In genomic region chr12:53276511-53276910, GRCh38 we compare ENCODE assay signal across 12 cellular contexts. TPM values are rescaled to one million over a fixed set of nuclear protein-coding genes. Genes with fewer than 3 reads are reported as not detected.
DNase-seq lines count a peak whose midpoint lies in the region; ATAC-seq and TF ChIP-seq lines count a peak whose summit lies in the region.
"Had no signal": no experiment of that assay in that cellular context is flagged by ENCODE, and none has a peak within 500 bp of the region (broad histone marks: within the 10 kb centered on the region; RNA-seq: fewer than 3 reads in every experiment).

No MANE protein-coding gene starts in this region.

- H2AFZ ChIP-seq in IMR-90 (replicated peaks; ENCODE audit: low read length, poor library complexity) (no peak overlapping the region), mesenchymal stem cell (ENCODE audit: low read depth, low read length) (no peak overlapping the region)
- H2AFZ ChIP-seq: GM23338 had no signal

- no peak overlapping the region for H3K23ac ChIP-seq in IMR-90 (ENCODE audit: low read depth, low read length)
- no peak overlapping the region for H3K23ac ChIP-seq in mesenchymal stem cell (ENCODE audit: low read length in 2 of 2)

- H3K9me3 ChIP-seq in IMR-90 (ENCODE audit: control insufficient read depth, insufficient read depth, low read length) = no peaks in the 10 kb centered on the region
- H3K9me3 ChIP-seq in Panc1 (ENCODE audit: control insufficient read depth, insufficient read depth, low read depth, low read length) = no peaks in the 10 kb centered on the region
- H3K9me3 ChIP-seq in mesenchymal stem cell (ENCODE audit: control insufficient read depth, low read length) = no peaks in the 10 kb centered on the region

- H4K8ac ChIP-seq in IMR-90 (ENCODE audit: low read depth in 2 of 2, low read length in 2 of 2) (no peak overlapping the region), mesenchymal stem cell (ENCODE audit: low read length) (no peak overlapping the region)

- H4K20me1 ChIP-seq in IMR-90 (ENCODE audit: insufficient read depth, low read length) = no peaks in the 10 kb centered on the region

- TF ChIP-seq CTCF in IMR-90 (conservative IDR thresholded peaks at IDR 0.05; ENCODE audit: low read depth, low read length) = no peak
- TF ChIP-seq CTCF in Panc1 (IDR thresholded peaks at IDR 0.05) = no peak

- no peaks in the 10 kb centered on the region for H3K4me1 ChIP-seq in IMR-90 (ENCODE audit: control insufficient read depth, insufficient read depth, low read length)
- no peaks in the 10 kb centered on the region for H3K4me1 ChIP-seq in Panc1 (ENCODE audit: control insufficient read depth, insufficient read depth, low read length)
- peaks cover 3% of the 10 kb centered on the region for H3K4me1 ChIP-seq in mesenchymal stem cell (ENCODE audit: control insufficient read depth, insufficient read depth, low read depth, low read length)

- no peaks in the 10 kb centered on the region for H3K9me1 ChIP-seq in IMR-90 (ENCODE audit: insufficient read depth, low read length)

- intact Hi-C loops in IMR-90 (cut with micrococcal nuclease) (no loop called here), Panc1 (cut with micrococcal nuclease; ENCODE audit: unreplicated experiment) (no loop called here)

- H2BK15ac ChIP-seq in IMR-90 (ENCODE audit: low read depth, low read length) = no peak overlapping the region
- no peak overlapping the region for H2BK15ac ChIP-seq in mesenchymal stem cell (ENCODE audit: low read depth, poor library complexity, severe bottlenecking)

- no peak for DNase-seq in IMR-90
- DNase-seq in Panc1 (ENCODE audit: low read depth, low spot score) = no peak
- no peak for DNase-seq in mesenchymal stem cell
- DNase-seq: C1 segment of cervical spinal cord; Calu3; CD4-positive, alpha-beta T cell; DMS 273 treated with DMSO at 0.1 percent for 48 hours; H7; KBM-7 had no signal

- H3K79me1 ChIP-seq in IMR-90 (ENCODE audit: low read depth in 1 of 2, low read length in 2 of 2) (peaks cover 7 to 23% of the 10 kb centered on the region in 2 experiments; a peak in 3 of 4 replicates), mesenchymal stem cell (replicated peaks; ENCODE audit: low read length, poor library complexity, severe bottlenecking) (peaks cover 14% of the 10 kb centered on the region)

- H3K27ac ChIP-seq in IMR-90 (ENCODE audit: insufficient read depth, low read length) = no peak overlapping the region
- no peak overlapping the region for H3K27ac ChIP-seq in Panc1 (ENCODE audit: low read length)
- H3K27ac ChIP-seq in mesenchymal stem cell (ENCODE audit: low read length, poor library complexity, severe bottlenecking) = no peak overlapping the region

- TF ChIP-seq POLR2A in IMR-90 (IDR thresholded peaks at IDR 0.05; ENCODE audit: low read depth, low read length) = no peak

- H2BK5ac ChIP-seq in IMR-90 (ENCODE audit: low read depth, low read length, poor library complexity, severe bottlenecking) = no peak overlapping the region
- no peak overlapping the region for H2BK5ac ChIP-seq in mesenchymal stem cell (ENCODE audit: low read depth, low read length, poor library complexity, severe bottlenecking)

- no peak overlapping the region for H3K9ac ChIP-seq in IMR-90 (ENCODE audit: low read depth, low read length)
- H3K9ac ChIP-seq in mesenchymal stem cell (ENCODE audit: low read length) = no peak overlapping the region

- in situ Hi-C loops in IMR-90 (cut with MboI; ENCODE audit: low sequenced_read_pairs) (no loop called here), Panc1 (cut with HindIII; ENCODE audit: low pct_unique_long_range_greater_than_20kb, low sequenced_read_pairs) (no loop called here)

- H3K4me3 ChIP-seq in IMR-90 (ENCODE audit: insufficient read depth, low read depth, low read length) (no peak overlapping the region), Panc1 (ENCODE audit: low read depth in 2 of 2, low read length in 2 of 2) (no peak overlapping the region), mesenchymal stem cell (ENCODE audit: insufficient read depth in 1 of 2, low read depth in 1 of 2, low read length in 2 of 2) (no peak overlapping the region)
- H3K4me3 ChIP-seq: GM23338 had no signal

- no peak overlapping the region for H3K4ac ChIP-seq in IMR-90 (ENCODE audit: low read depth, low read length)
- H3K4ac ChIP-seq in mesenchymal stem cell (ENCODE audit: low read depth in 1 of 2, low read length in 2 of 2) = no peak overlapping the region

- H2BK12ac ChIP-seq in mesenchymal stem cell (ENCODE audit: low read length in 2 of 2) = no peak overlapping the region

- H2BK120ac ChIP-seq in IMR-90 (ENCODE audit: low read depth, low read length) = no peak overlapping the region
- H2BK120ac ChIP-seq in mesenchymal stem cell (ENCODE audit: low read depth, low read length) = no peak overlapping the region

- no peak for TF ChIP-seq RAD21 in IMR-90 (IDR thresholded peaks at IDR 0.05; ENCODE audit: low read length)

- 97% methylated on average over 6 of the region's 11 CpGs; no CpG with 5 or more reads in 1 of the 2 experiments for WGBS in IMR-90 (ENCODE audit: extremely low coverage in 2 of 2, insufficient read length in 1 of 2), 2 experiments
- WGBS in mesenchymal stem cell = 98% methylated on average over 11 of the region's 11 CpGs

- H2AK5ac ChIP-seq in IMR-90 (ENCODE audit: low read depth, low read length) = no peak overlapping the region
- no peak overlapping the region for H2AK5ac ChIP-seq in mesenchymal stem cell (ENCODE audit: low read length, severe bottlenecking)

- H2AK9ac ChIP-seq in IMR-90 (replicated peaks; ENCODE audit: low read depth, low read length, poor library complexity) = peak overlapping the region; percentile 55

- POLR2A ChIA-PET in IMR-90 (lab: Charles Lee; ENCODE audit: unreplicated experiment) = interaction anchor here (0.5 kb wide), 1 partner anchor 22 kb away, joined by 3 read pairs; no protein-coding TSS in a partner anchor
- POLR2A ChIA-PET in Panc1 (lab: Charles Lee) = no interaction called here

- H3K4me2 ChIP-seq in IMR-90 (ENCODE audit: low read depth, low read length) = no peak overlapping the region
- no peak overlapping the region for H3K4me2 ChIP-seq in mesenchymal stem cell (ENCODE audit: low read length, poor library complexity, severe bottlenecking)
- H3K4me2 ChIP-seq: GM23338 had no signal

- dilution Hi-C loops in IMR-90 (cut with HindIII; ENCODE audit: low sequenced_read_pairs, unreplicated experiment) = no loop called here

- H3K14ac ChIP-seq in IMR-90 (replicated peaks; ENCODE audit: low read depth, low read length) (no peak overlapping the region), mesenchymal stem cell (ENCODE audit: low read length in 2 of 2) (no peak overlapping the region)

- CTCF ChIA-PET in IMR-90 (lab: Yijun Ruan, JAX) (no interaction called here), Panc1 (lab: Charles Lee) (no interaction called here)

- no peak overlapping the region for H4K5ac ChIP-seq in IMR-90 (ENCODE audit: low read depth, low read length)

- no TSS peak for BruUV-seq in IMR-90 (replicated peaks; lab: Mats Ljungman, UMichigan)
- TSS peak; percentile 59 for BruUV-seq in Panc1 (replicated peaks; lab: Mats Ljungman, UMichigan)

- no peak overlapping the region for H2BK20ac ChIP-seq in IMR-90 (ENCODE audit: low read depth, low read length)

- ATAC-seq in IMR-90 (ENCODE audit: low read depth) = no peak
- ATAC-seq in Panc1 = no peak
- no peak for ATAC-seq in GM21515 (IDR thresholded peaks at IDR 0.05; ENCODE audit: unreplicated experiment)
- ATAC-seq in HG03571 (IDR thresholded peaks at IDR 0.05; ENCODE audit: unreplicated experiment) = no peak
- ATAC-seq: GM23338 had no signal

- H3K27me3 ChIP-seq in IMR-90 (ENCODE audit: control insufficient read depth, insufficient read depth, low read length) = no peaks in the 10 kb centered on the region
- no peaks in the 10 kb centered on the region for H3K27me3 ChIP-seq in Panc1 (ENCODE audit: control insufficient read depth, insufficient read depth, low read length)
- no peaks in the 10 kb centered on the region for H3K27me3 ChIP-seq in mesenchymal stem cell (ENCODE audit: control insufficient read depth in 1 of 2, insufficient read depth in 1 of 2, low read length in 2 of 2)

- peaks cover 9% of the 10 kb centered on the region for H3K36me3 ChIP-seq in IMR-90 (ENCODE audit: control insufficient read depth, insufficient read depth, low read length)
- H3K36me3 ChIP-seq in Panc1 (ENCODE audit: control insufficient read depth, insufficient read depth, low read length) = peaks cover 8% of the 10 kb centered on the region; the same call in 1 of the 2 replicates
- peaks cover 5 to 17% of the 10 kb centered on the region in 2 experiments for H3K36me3 ChIP-seq in mesenchymal stem cell (ENCODE audit: control insufficient read depth in 1 of 2, insufficient read depth in 2 of 2, low read depth in 1 of 2, low read length in 2 of 2)

- H3K56ac ChIP-seq in IMR-90 (ENCODE audit: extremely low read depth, insufficient read depth, low read length) = no peak overlapping the region

- H4K91ac ChIP-seq in IMR-90 (ENCODE audit: insufficient read depth, low read depth, low read length) (no peak overlapping the region), mesenchymal stem cell (ENCODE audit: low read length) (peak overlapping the region; percentile 25)

- H3K18ac ChIP-seq in IMR-90 (ENCODE audit: low read depth, low read length) (no peak overlapping the region), mesenchymal stem cell (ENCODE audit: low read depth in 1 of 2, low read length in 2 of 2) (no peak overlapping the region)

RNA-seq across cellular contexts. Expression of gene ESPL1, which starts 8.4 kb away (rescaled TPM):
- total RNA-seq in IMR-90 (2012; rRNA removed) = 5.6 and 6.5 TPM in 2 replicates
- 8.6 and 9.2 TPM in 2 replicates for polyA plus RNA-seq in IMR-90 (2012; rRNA removed)
- polyA plus RNA-seq in IMR-90 (2012; cell fraction: cytosol; rRNA removed) = 3.7 and 4.6 TPM in 2 replicates
- polyA plus RNA-seq in IMR-90 (2012; cell fraction: nucleus; rRNA removed; ENCODE audit: low replicate concordance) = 19.5 and 33.8 TPM in 2 replicates
- total RNA-seq in Panc1 (2021; ENCODE audit: unreplicated experiment) = 54.6 TPM
- 13.7 TPM for polyA plus RNA-seq in Panc1 (2012; ENCODE audit: insufficient read length)
- polyA plus RNA-seq in mesenchymal stem cell (2013, experiment 1 of 2) = 1.2 TPM
- polyA plus RNA-seq in mesenchymal stem cell (2013, experiment 2 of 2) = 1.2 TPM

RNA-seq across cellular contexts. Expression of gene PFDN5, which starts 18.8 kb away (rescaled TPM):
- total RNA-seq in IMR-90 (2012; rRNA removed) (764 and 1,011 TPM in 2 replicates), Panc1 (2021; ENCODE audit: unreplicated experiment) (340 TPM)
- polyA plus RNA-seq in IMR-90 (2012; rRNA removed) = 1,210 and 1,338 TPM in 2 replicates
- 519 and 1,135 TPM in 2 replicates for polyA plus RNA-seq in IMR-90 (2012; cell fraction: cytosol; rRNA removed)
- polyA plus RNA-seq in IMR-90 (2012; cell fraction: nucleus; rRNA removed; ENCODE audit: low replicate concordance) = 360 and 1,957 TPM in 2 replicates
- polyA plus RNA-seq in Panc1 (2012; ENCODE audit: insufficient read length) = 383 TPM
- 447 TPM for polyA plus RNA-seq in mesenchymal stem cell (2013, experiment 1 of 2)
- 458 TPM for polyA plus RNA-seq in mesenchymal stem cell (2013, experiment 2 of 2)

RNA-seq across cellular contexts. Expression of gene MYG1, which starts 23.0 kb away (rescaled TPM):
- total RNA-seq in IMR-90 (2012; rRNA removed) (47.2 and 49.8 TPM in 2 replicates), Panc1 (2021; ENCODE audit: unreplicated experiment) (77.4 TPM)
- polyA plus RNA-seq in IMR-90 (2012; rRNA removed) = 63.7 and 73.6 TPM in 2 replicates
- 54.6 and 65.0 TPM in 2 replicates for polyA plus RNA-seq in IMR-90 (2012; cell fraction: cytosol; rRNA removed)
- 92.8 and 136 TPM in 2 replicates for polyA plus RNA-seq in IMR-90 (2012; cell fraction: nucleus; rRNA removed; ENCODE audit: low replicate concordance)
- polyA plus RNA-seq in Panc1 (2012; ENCODE audit: insufficient read length) = 79.4 TPM
- polyA plus RNA-seq in mesenchymal stem cell (2013, experiment 1 of 2) = 78.3 TPM
- polyA plus RNA-seq in mesenchymal stem cell (2013, experiment 2 of 2) = 77.9 TPM

RNA-seq across cellular contexts. Expression of gene RARG, which starts 44.5 kb away (rescaled TPM):
- total RNA-seq in IMR-90 (2012; rRNA removed) = 7.5 and 7.9 TPM in 2 replicates
- polyA plus RNA-seq in IMR-90 (2012; rRNA removed) = 28.6 and 30.9 TPM in 2 replicates
- polyA plus RNA-seq in IMR-90 (2012; cell fraction: cytosol; rRNA removed) = 19.9 and 30.7 TPM in 2 replicates
- polyA plus RNA-seq in IMR-90 (2012; cell fraction: nucleus; rRNA removed; ENCODE audit: low replicate concordance) = 50.8 and 62.0 TPM in 2 replicates
- 41.2 TPM for total RNA-seq in Panc1 (2021; ENCODE audit: unreplicated experiment)
- polyA plus RNA-seq in Panc1 (2012; ENCODE audit: insufficient read length) = 40.7 TPM
- 20.0 TPM for polyA plus RNA-seq in mesenchymal stem cell (2013, experiment 1 of 2)
- 20.3 TPM for polyA plus RNA-seq in mesenchymal stem cell (2013, experiment 2 of 2)

RNA-seq across cellular contexts. Expression of gene AAAS, which starts 44.9 kb away (rescaled TPM):
- total RNA-seq in IMR-90 (2012; rRNA removed) (37.5 and 44.6 TPM in 2 replicates), Panc1 (2021; ENCODE audit: unreplicated experiment) (77.7 TPM)
- 67.1 and 71.9 TPM in 2 replicates for polyA plus RNA-seq in IMR-90 (2012; rRNA removed)
- 45.2 and 62.4 TPM in 2 replicates for polyA plus RNA-seq in IMR-90 (2012; cell fraction: cytosol; rRNA removed)
- 345 TPM in 2 replicates for polyA plus RNA-seq in IMR-90 (2012; cell fraction: nucleus; rRNA removed; ENCODE audit: low replicate concordance)
- polyA plus RNA-seq in Panc1 (2012; ENCODE audit: insufficient read length) = 54.8 TPM
- polyA plus RNA-seq in mesenchymal stem cell (2013, experiment 1 of 2) = 33.4 TPM
- 32.3 TPM for polyA plus RNA-seq in mesenchymal stem cell (2013, experiment 2 of 2)
